9 cellular contexts compared by ENCODE assay signal in the genomic region with DNA sequence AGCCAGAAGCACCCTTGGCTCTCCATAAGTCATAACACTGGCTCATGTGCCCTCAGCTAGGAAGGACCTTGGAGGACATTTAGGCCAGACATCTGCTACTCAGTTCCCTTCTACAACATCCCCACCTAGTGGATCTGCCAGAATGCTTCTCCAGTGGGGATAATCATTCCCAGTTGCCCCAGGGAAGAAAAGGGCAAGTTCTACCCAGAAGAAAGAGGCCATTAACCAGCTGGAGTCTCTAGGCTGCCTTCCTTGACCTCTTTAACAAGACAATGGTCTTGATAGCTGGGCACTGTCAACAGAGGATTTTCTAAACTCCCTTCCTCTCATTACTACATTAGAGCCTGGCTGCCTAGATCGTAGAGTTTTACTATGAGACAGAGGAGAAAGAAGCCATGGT. TPM values are rescaled to one million over a fixed set of nuclear protein-coding genes. Genes with fewer than 3 reads are reported as not detected.
DNase-seq lines count a peak whose midpoint lies in the region; ATAC-seq, FAIRE-seq and TF ChIP-seq lines count a peak whose summit lies in the region.
"Had no signal": no experiment of that assay in that cellular context is flagged by ENCODE, and none has a peak within 500 bp of the region (broad histone marks: within the 10 kb centered on the region; RNA-seq: fewer than 3 reads in every experiment).

No MANE protein-coding gene starts in this region.

- H3K27ac ChIP-seq in HepG2 (ENCODE audit: extremely low read length, insufficient read depth, low read length) (no peak overlapping the region), coronary artery (no peak overlapping the region), uterus (no peak overlapping the region)
- H3K27ac ChIP-seq: ovary had no signal

- 0% methylated on average over 1 of the region's 1 CpG for WGBS in HepG2 (ENCODE audit: low lambda C conversion rate)

- CTCF ChIA-PET in HepG2 (lab: Yijun Ruan, JAX; ENCODE audit: low intra/inter-chr PET ratio, low total read pairs): no interaction called here

- no TSS peak for BruUV-seq in HepG2 (replicated peaks; lab: Mats Ljungman, UMichigan)

- POLR2A ChIA-PET in HepG2 (lab: Yijun Ruan, JAX): no interaction called here

- intact Hi-C loops in HepG2 (cut with micrococcal nuclease; ENCODE audit: unreplicated experiment): no loop called here
- intact Hi-C loops in uterus (cut with DNase I; ENCODE audit: low total_unique reads): no loop called here

- no peak overlapping the region for H3K4me2 ChIP-seq in HepG2 (ENCODE audit: low read depth, low read length)

- no peaks in the 10 kb centered on the region for H3K9me3 ChIP-seq in HepG2 (ENCODE audit: low read length)
- H3K9me3 ChIP-seq in uterus: no peaks in the 10 kb centered on the region
- H3K9me3 ChIP-seq: ovary had no signal

- no peak overlapping the region for H3K27ac Mint-ChIP-seq in immature natural killer cell

- no peak overlapping the region for H3K9ac ChIP-seq in HepG2 (ENCODE audit: insufficient read depth, low read depth, low read length)

- H3K4me1 Mint-ChIP-seq in immature natural killer cell: no peaks in the 10 kb centered on the region

- no peak overlapping the region for H2AFZ ChIP-seq in HepG2 (ENCODE audit: low read length)

- H4K20me1 ChIP-seq in HepG2 (ENCODE audit: insufficient read depth, low read length): no peaks in the 10 kb centered on the region

- H3K36me3 Mint-ChIP-seq in immature natural killer cell: no peaks in the 10 kb centered on the region

- no peaks in the 10 kb centered on the region for H3K79me2 ChIP-seq in HepG2 (ENCODE audit: insufficient read depth, low read length)

- peaks cover 0 to 5% (median 0%) of the 10 kb centered on the region in 6 donors for H3K9me3 Mint-ChIP-seq in immature natural killer cell

- peak; percentile 32 for DNase-seq in D721Med (ENCODE audit: insufficient read length, low spot score)
- peak; percentile 54 for DNase-seq in M059J (ENCODE audit: low read depth)
- peak; percentile 54 for DNase-seq in bronchial epithelial cell (ENCODE audit: low read depth)
- peak; percentile 13 for DNase-seq in HepG2 (ENCODE audit: low spot score)
- DNase-seq in coronary artery (ENCODE audit: low spot score): no peak
- no peak for DNase-seq in uterus
- no peak for DNase-seq in NCI-H2171 (lab: John Stamatoyannopoulos, UW)
- no peak for DNase-seq in immature natural killer cell
- DNase-seq: ovary had no signal

- TF ChIP-seq POLR2A in HepG2 (IDR thresholded peaks at IDR 0.05; ENCODE audit: insufficient read depth in 1 of 2, low read depth in 2 of 2, low read length in 2 of 2) (no peak), uterus (IDR thresholded peaks at IDR 0.05) (no peak)

- no peak for TF ChIP-seq RAD21 in HepG2 (CRISPR knock-in tag; IDR thresholded peaks at IDR 0.05)

- TF ChIP-seq EP300 in HepG2 (IDR thresholded peaks at IDR 0.05; ENCODE audit: low read depth in 2 of 2, low read length in 2 of 2): no peak
- TF ChIP-seq EP300 in HepG2 (CRISPR knock-in tag; IDR thresholded peaks at IDR 0.05; ENCODE audit: borderline replicate concordance): no peak

- no peak for FAIRE-seq in D721Med (lab: Jason Lieb, UNC)
- FAIRE-seq in bronchial epithelial cell (lab: Jason Lieb, UNC): no peak
- FAIRE-seq in HepG2 (lab: Jason Lieb, UNC): no peak

- peak; percentile 52 for TF ChIP-seq CTCF in D721Med (IDR thresholded peaks at IDR 0.05; ENCODE audit: insufficient read depth, missing control alignments)
- peak; percentile 66 for TF ChIP-seq CTCF in bronchial epithelial cell (IDR thresholded peaks at IDR 0.05; ENCODE audit: insufficient read depth, low read length, severe bottlenecking)
- peak; percentile 53 for TF ChIP-seq CTCF in HepG2 (CRISPR knock-in tag; IDR thresholded peaks at IDR 0.05)
- TF ChIP-seq CTCF in coronary artery (IDR thresholded peaks at IDR 0.05): no peak
- peak in 1 of 4 experiments; percentile 18 for TF ChIP-seq CTCF in uterus (IDR thresholded peaks at IDR 0.05)

- H3K36me3 ChIP-seq in bronchial epithelial cell (ENCODE audit: control insufficient read depth, insufficient read depth, low read length) (no peaks in the 10 kb centered on the region), HepG2 (replicated peaks in 1 of 2; ENCODE audit: control insufficient read depth in 1 of 2, insufficient read depth in 2 of 2, low read length in 2 of 2) (no peaks in the 10 kb centered on the region), uterus (no peaks in the 10 kb centered on the region)
- H3K36me3 ChIP-seq: ovary had no signal

- peaks cover 0 to 5% (median 2%) of the 10 kb centered on the region in 3 donors for H3K27me3 Mint-ChIP-seq in immature natural killer cell (ENCODE audit: low read depth in 3 of 3)

- in situ Hi-C loops in HepG2 (cut with HindIII; ENCODE audit: extremely low pct_ligation_motif_present, low pct_unique_long_range_greater_than_20kb): loop anchor here (25.0 kb wide), 2 partner anchors 374 to 501 kb away; no protein-coding TSS in a partner anchor

- H3K4me1 ChIP-seq in HepG2 (ENCODE audit: insufficient read depth, low read length) (no peaks in the 10 kb centered on the region), uterus (peaks cover 0 to 4% of the 10 kb centered on the region in 2 donors)

- H3K27me3 ChIP-seq in bronchial epithelial cell (ENCODE audit: control insufficient read depth, insufficient read depth, low read length) (no peaks in the 10 kb centered on the region), HepG2 (ENCODE audit: control insufficient read depth in 1 of 2, insufficient read depth in 2 of 2, low read length in 2 of 2) (no peaks in the 10 kb centered on the region; a peak in 1 of 5 replicates), uterus (no peaks in the 10 kb centered on the region)
- H3K27me3 ChIP-seq: ovary had no signal

- H3K4me3 ChIP-seq in bronchial epithelial cell (ENCODE audit: low read depth, low read length): no peak overlapping the region
- H3K4me3 ChIP-seq in HepG2 (replicated peaks in 1 of 3; ENCODE audit: insufficient read depth in 1 of 3, low read depth in 2 of 3, low read length in 3 of 3): no peak overlapping the region
- H3K4me3 ChIP-seq in coronary artery: no peak overlapping the region
- no peak overlapping the region for H3K4me3 ChIP-seq in uterus
- H3K4me3 ChIP-seq: ovary had no signal

- ATAC-seq in HepG2: peak; percentile 79

- no peak overlapping the region for H3K4me3 Mint-ChIP-seq in immature natural killer cell

TF ChIP-seq in HepG2, 621 proteins besides CTCF, POLR2A, EP300 and RAD21 (continues in another document):
- TF ChIP-seq, protein P1, sequence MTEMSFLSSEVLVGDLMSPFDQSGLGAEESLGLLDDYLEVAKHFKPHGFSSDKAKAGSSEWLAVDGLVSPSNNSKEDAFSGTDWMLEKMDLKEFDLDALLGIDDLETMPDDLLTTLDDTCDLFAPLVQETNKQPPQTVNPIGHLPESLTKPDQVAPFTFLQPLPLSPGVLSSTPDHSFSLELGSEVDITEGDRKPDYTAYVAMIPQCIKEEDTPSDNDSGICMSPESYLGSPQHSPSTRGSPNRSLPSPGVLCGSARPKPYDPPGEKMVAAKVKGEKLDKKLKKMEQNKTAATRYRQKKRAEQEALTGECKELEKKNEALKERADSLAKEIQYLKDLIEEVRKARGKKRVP (CRISPR knock-in tag; IDR thresholded peaks at IDR 0.05): no peak
- TF ChIP-seq ZNF713 (CRISPR knock-in tag; IDR thresholded peaks at IDR 0.05): no peak
- no peak for TF ChIP-seq MATR3 (CRISPR knock-in tag; IDR thresholded peaks at IDR 0.05)

RNA-seq across cellular contexts. Expression of gene LGI2, which starts 42.0 kb away (rescaled TPM):
- 0.07 TPM in 1 of 2 replicates, not detected in the other for total RNA-seq in M059J (2014; rRNA removed; shearing (Covaris generic))
- not detected in 2 replicates for total RNA-seq in bronchial epithelial cell
- not detected in 2 replicates for total RNA-seq in HepG2 (2016; rRNA removed; fragmentation: Illumina TruSeq; extraction: Trizol)
- total RNA-seq in HepG2 (2016; cell fraction: cytosol; rRNA removed; fragmentation: Illumina TruSeq; extraction: Trizol; ENCODE audit: low read depth): not detected in 2 replicates
- total RNA-seq in HepG2 (2016; cell fraction: insoluble cytoplasmic fraction; rRNA removed; fragmentation: Illumina TruSeq; extraction: Trizol): not detected in 2 replicates
- total RNA-seq in HepG2 (2016; cell fraction: membrane; rRNA removed; fragmentation: Illumina TruSeq; extraction: Trizol): not detected in 2 replicates
- total RNA-seq in HepG2 (2016; cell fraction: nucleus; rRNA removed; fragmentation: Illumina TruSeq; extraction: Trizol): not detected in 2 replicates
- not detected in 2 replicates for polyA plus RNA-seq in HepG2 (2011; rRNA removed)
- polyA plus RNA-seq in HepG2 (2011; cell fraction: cytosol; rRNA removed): not detected in 2 replicates
- polyA plus RNA-seq in HepG2 (2011; cell fraction: nucleus; rRNA removed): not detected in 2 replicates
- polyA plus RNA-seq in HepG2 (2012): not detected in 2 replicates
- not detected in 2 replicates for polyA plus RNA-seq in HepG2 (2016; cell fraction: cytosol; fragmentation: Illumina TruSeq; extraction: Trizol; ENCODE audit: low read depth)
- not detected in 2 replicates for polyA plus RNA-seq in HepG2 (2016; cell fraction: insoluble cytoplasmic fraction; fragmentation: Illumina TruSeq; extraction: Trizol; ENCODE audit: low read depth)
- polyA plus RNA-seq in HepG2 (2016; cell fraction: membrane; fragmentation: Illumina TruSeq; extraction: Trizol; ENCODE audit: low read depth): not detected in 2 replicates
- not detected in 2 replicates for polyA plus RNA-seq in HepG2 (2016; cell fraction: nucleus; fragmentation: Illumina TruSeq; extraction: Trizol; ENCODE audit: insufficient read depth, low read depth)
- not detected in 2 replicates for polyA minus RNA-seq in HepG2 (2011; rRNA and poly(A)+ RNA removed; ENCODE audit: low replicate concordance)
- not detected in 2 replicates for polyA minus RNA-seq in HepG2 (2011; cell fraction: cytosol; rRNA and poly(A)+ RNA removed)
- not detected in 2 replicates for polyA minus RNA-seq in HepG2 (2011; cell fraction: nucleus; rRNA and poly(A)+ RNA removed)
- total RNA-seq in uterus: 10 to 100 TPM in 2 of 4 donors, 1 to 10 TPM in 2; 2.3 to 23.7 (median 14.0) TPM
- not detected for polyA plus RNA-seq in immature natural killer cell

Comparison
In these comparisons a context has a peak if more than half of its experiments do, and no peak if none do; other contexts are left out.
1. DNase-seq: peak in D721Med (single experiment), M059J (single experiment), bronchial epithelial cell (single experiment) and HepG2 (single experiment); none in coronary artery (single experiment), uterus (0 of 2), NCI-H2171 (single experiment) and immature natural killer cell (0 of 3).